7 cellular contexts compared by ENCODE assay signal in the genomic region with DNA sequence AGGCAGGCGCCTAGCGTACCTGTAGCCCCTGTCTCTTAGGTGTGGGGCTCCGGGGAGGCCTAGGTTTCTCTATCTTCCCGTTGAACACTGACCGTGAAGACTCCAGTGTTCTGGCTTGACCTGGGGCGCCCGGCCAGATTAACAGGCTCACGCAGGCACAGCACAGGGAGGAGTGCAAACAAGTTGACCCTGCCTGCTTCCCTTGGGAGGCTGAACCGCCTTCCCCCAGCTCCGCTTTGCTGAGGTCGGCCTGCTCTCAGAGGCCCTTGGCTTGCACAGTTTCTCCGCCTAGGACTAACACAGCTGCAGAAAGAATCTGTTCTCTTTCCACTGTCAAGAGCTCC. TPM values are rescaled to one million over a fixed set of nuclear protein-coding genes. Genes with fewer than 3 reads are reported as not detected.
DNase-seq lines count a peak whose midpoint lies in the region; ATAC-seq and TF ChIP-seq lines count a peak whose summit lies in the region.

No MANE protein-coding gene starts in this region.

- ATAC-seq in GM18511 (IDR thresholded peaks at IDR 0.05; ENCODE audit: unreplicated experiment) (peak; percentile 17), HG03342 (IDR thresholded peaks at IDR 0.05; ENCODE audit: unreplicated experiment) (peak; percentile 8), omental fat pad (ENCODE audit: low FRiP score) (peak; percentile 43), HG02970 (IDR thresholded peaks at IDR 0.05; ENCODE audit: low FRiP score, unreplicated experiment) (no peak)
- no peak for ATAC-seq in activated T-cell treated with anti-CD3 and anti-CD28 coated beads, Interleukin-2, amount 50 U/mL, for 72 hours (replicated peaks in 1 of 2)

- peak in 1 of 2 donors; percentile 3 for DNase-seq in activated T-cell treated with anti-CD3 and anti-CD28 coated beads, Interleukin-2, amount 50 U/mL, for 72 hours
- DNase-seq in head of caudate nucleus (peak in 36 of 42 donors; percentile 17 to 69 (median 38)), omental fat pad (ENCODE audit: low spot score) (no peak), NCI-H748 treated with DMSO at 0.1 percent for 48 hours (lab: John Stamatoyannopoulos, UW) (no peak)

- intact Hi-C loops in head of caudate nucleus (cut with DNase I), result loop anchor here (2.0 kb wide), 1 partner anchor 34 kb away; a partner anchor contains a TSS

- H3K9me3 Mint-ChIP-seq in activated T-cell treated with anti-CD3 and anti-CD28 coated beads, Interleukin-2, amount 50 U/mL, for 72 hours, result no peaks in the 10 kb centered on the region

- H3K4me3 Mint-ChIP-seq in activated T-cell treated with anti-CD3 and anti-CD28 coated beads, Interleukin-2, amount 50 U/mL, for 72 hours, result peak overlapping the region; percentile 93 to 94

- no peaks in the 10 kb centered on the region for H3K27me3 Mint-ChIP-seq in activated T-cell treated with anti-CD3 and anti-CD28 coated beads, Interleukin-2, amount 50 U/mL, for 72 hours (ENCODE audit: low read depth)

- H3K4me1 Mint-ChIP-seq in activated T-cell treated with anti-CD3 and anti-CD28 coated beads, Interleukin-2, amount 50 U/mL, for 72 hours (ENCODE audit: low read depth), result peaks cover 25% of the 10 kb centered on the region

- no peak overlapping the region for H3K27ac Mint-ChIP-seq in activated T-cell treated with anti-CD3 and anti-CD28 coated beads, Interleukin-2, amount 50 U/mL, for 72 hours

- peaks cover 0 to 14% of the 10 kb centered on the region in 2 donors for H3K36me3 Mint-ChIP-seq in activated T-cell treated with anti-CD3 and anti-CD28 coated beads, Interleukin-2, amount 50 U/mL, for 72 hours (ENCODE audit: insufficient read depth in 2 of 2)

- no peak for TF ChIP-seq CTCF in omental fat pad (IDR thresholded peaks at IDR 0.05)

RNA-seq across cellular contexts. Expression of a gene that starts 0.6 kb away (rescaled TPM):
- total RNA-seq in activated T-cell treated with anti-CD3 and anti-CD28 coated beads, Interleukin-2, amount 50 U/mL, for 72 hours, result 10 to 100 TPM; 16.7 to 18.5 TPM
- total RNA-seq in omental fat pad, result 10 to 100 TPM; 49.2 to 88.7 (median 66.4) TPM

RNA-seq across cellular contexts. Expression of a gene that starts 10.1 kb away (rescaled TPM):
- total RNA-seq in activated T-cell treated with anti-CD3 and anti-CD28 coated beads, Interleukin-2, amount 50 U/mL, for 72 hours, result 100 to 1,000 TPM; 113 to 119 TPM
- total RNA-seq in omental fat pad, result 100 to 1,000 TPM in 1 of 4 donors, 10 to 100 TPM in 3; 38.1 to 170 (median 53.9) TPM

RNA-seq across cellular contexts. Expression of a gene that starts 35.0 kb away (rescaled TPM):
- total RNA-seq in activated T-cell treated with anti-CD3 and anti-CD28 coated beads, Interleukin-2, amount 50 U/mL, for 72 hours, result 100 to 1,000 TPM; 213 to 247 TPM
- total RNA-seq in omental fat pad, result 100 to 1,000 TPM in 3 of 4 donors, 10 to 100 TPM in 1; 87.3 to 124 (median 107) TPM

RNA-seq across cellular contexts. Expression of a gene that starts 43.4 kb away (rescaled TPM):
- total RNA-seq in activated T-cell treated with anti-CD3 and anti-CD28 coated beads, Interleukin-2, amount 50 U/mL, for 72 hours, result 10 to 100 TPM; 60.3 to 62.9 TPM
- total RNA-seq in omental fat pad, result 10 to 100 TPM; 16.3 to 19.6 (median 17.7) TPM

Comparison
In these comparisons a context has a peak if more than half of its experiments do, and no peak if none do; other contexts are left out.
1. ATAC-seq: peak in GM18511 (single experiment), HG03342 (single experiment) and omental fat pad (single experiment); none in activated T-cell treated with anti-CD3 and anti-CD28 coated beads, Interleukin-2, amount 50 U/mL, for 72 hours (0 of 2) and HG02970 (single experiment).
2. DNase-seq: peak in head of caudate nucleus (36 of 42); none in omental fat pad (single experiment) and NCI-H748 treated with DMSO at 0.1 percent for 48 hours (single experiment).